ENCODE assay signal across 28 cellular contexts in the genomic region with DNA sequence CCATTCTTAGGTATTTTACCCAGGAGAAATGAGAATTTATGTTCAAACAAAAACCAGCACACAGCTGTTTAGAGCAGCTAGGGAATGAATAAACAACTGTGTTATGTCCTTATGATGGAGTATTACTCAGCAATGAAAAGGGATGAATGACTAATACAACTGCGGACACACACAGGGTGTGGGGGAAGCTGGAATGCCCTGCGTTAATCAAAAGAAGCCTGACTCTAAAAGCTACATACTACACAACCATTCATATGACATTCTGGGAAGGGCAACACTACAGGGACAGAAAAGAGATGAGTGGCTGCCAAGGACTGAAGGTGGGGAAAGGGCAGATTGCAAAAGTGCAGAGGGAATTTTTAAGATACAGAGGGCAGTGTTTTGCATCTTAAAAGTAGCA.
"Had no signal": no experiment of that assay in that cellular context is flagged by ENCODE, and none has a peak within 500 bp of the region (broad histone marks: within the 10 kb centered on the region; RNA-seq: fewer than 3 reads in every experiment).

No MANE protein-coding gene starts in this region.

- H3K9me3 ChIP-seq: colonic mucosa, esophagus squamous epithelium, left lung, mucosa of descending colon, psoas muscle, right lobe of liver, upper lobe of left lung had no signal

- H3K4me3 ChIP-seq: colonic mucosa, esophagus squamous epithelium, left lung, mucosa of descending colon, psoas muscle, right lobe of liver, upper lobe of left lung had no signal

- H3K36me3 ChIP-seq: colonic mucosa, right lobe of liver had no signal

- H3K36me3 Mint-ChIP-seq: activated naive CD8-positive, alpha-beta T cell treated with anti-CD3 and anti-CD28 coated beads, Interleukin-2, amount 10 ng/mL, durations not matched to agents 7 days and 5 days; memory B cell; naive B cell had no signal

- DNase-seq: activated CD4-positive, alpha-beta T cell treated with anti-CD3 and anti-CD28 coated beads, Interleukin-2, amount 10 ng/mL, durations not matched to agents 24 days and 14 days; activated CD4-positive, CD25-positive, alpha-beta regulatory T cell; activated CD8-positive, alpha-beta T cell treated with anti-CD3 and anti-CD28 coated beads for 36 hours; activated naive CD4-positive, alpha-beta T cell treated with Interleukin-2 at 50 U/mL for 16 hours; activated naive CD8-positive, alpha-beta T cell treated with anti-CD3 and anti-CD28 coated beads, Interleukin-2, amount 10 ng/mL, durations not matched to agents 7 days and 5 days; activated T-cell treated with anti-CD3 and anti-CD28 coated beads, Interleukin-2, amount 50 U/mL, for 24 hours; anterior cingulate cortex; colonic mucosa; endodermal cell; esophagus squamous epithelium; foreskin melanocyte; glutamatergic neuron; left lung; mucosa of descending colon; naive B cell; psoas muscle; right lobe of liver; small intestine; stimulated activated CD4-positive, alpha-beta T cell treated with anti-CD3 and anti-CD28 coated beads, Interleukin-15, amount 100 ng/mL, for 24 hours; stimulated activated CD4-positive, alpha-beta T cell treated with anti-CD3 and anti-CD28 coated beads, Interleukin-2, amount 100 ng/mL, for 48 hours; stimulated activated naive CD8-positive, alpha-beta T cell treated with anti-CD3 and anti-CD28 coated beads, Interleukin-15, amount 100 ng/mL, for 72 hours; T-helper 1 cell; T-helper 9 cell; upper lobe of left lung had no signal

- H3K27ac ChIP-seq: colonic mucosa, esophagus squamous epithelium, left lung, psoas muscle, right lobe of liver, upper lobe of left lung had no signal

- H3K27me3 ChIP-seq: colonic mucosa, esophagus squamous epithelium, left lung, right lobe of liver, upper lobe of left lung had no signal

- H3K4me1 Mint-ChIP-seq: activated CD4-positive, alpha-beta T cell treated with anti-CD3 and anti-CD28 coated beads, Interleukin-2, amount 10 ng/mL, durations not matched to agents 24 days and 14 days; memory B cell; naive B cell had no signal

- H3K27me3 Mint-ChIP-seq: activated CD4-positive, alpha-beta T cell treated with anti-CD3 and anti-CD28 coated beads, Interleukin-2, amount 10 ng/mL, durations not matched to agents 24 days and 14 days; activated CD8-positive, alpha-beta T cell treated with anti-CD3 and anti-CD28 coated beads for 36 hours; activated naive CD8-positive, alpha-beta T cell treated with anti-CD3 and anti-CD28 coated beads, Interleukin-2, amount 10 ng/mL, durations not matched to agents 7 days and 5 days; activated T-cell treated with anti-CD3 and anti-CD28 coated beads, Interleukin-2, amount 50 U/mL, for 24 hours; central memory CD8-positive, alpha-beta T cell; memory B cell; naive B cell; stimulated activated naive CD8-positive, alpha-beta T cell treated with anti-CD3 and anti-CD28 coated beads, Interleukin-15, amount 100 ng/mL, for 72 hours had no signal

- H3K27ac Mint-ChIP-seq: activated CD4-positive, alpha-beta T cell treated with anti-CD3 and anti-CD28 coated beads, Interleukin-2, amount 10 ng/mL, durations not matched to agents 24 days and 14 days; activated CD8-positive, alpha-beta T cell treated with anti-CD3 and anti-CD28 coated beads for 36 hours; activated naive CD8-positive, alpha-beta T cell treated with anti-CD3 and anti-CD28 coated beads, Interleukin-2, amount 10 ng/mL, durations not matched to agents 7 days and 5 days; activated T-cell treated with anti-CD3 and anti-CD28 coated beads, Interleukin-2, amount 50 U/mL, for 24 hours; activated T-helper 2 cell treated with anti-CD3 and anti-CD28 coated beads, Interferon-gamma antibody, Interleukin-2, Interleukin-4, amounts not matched to agents 10 μg/mL and 5 μg/mL and 100 μg/mL, durations not matched to agents 14 hours and 24 hours and 36 hours; endodermal cell; memory B cell; naive B cell; stimulated activated naive CD8-positive, alpha-beta T cell treated with anti-CD3 and anti-CD28 coated beads, Interleukin-15, amount 100 ng/mL, for 72 hours had no signal

- H3K9me3 Mint-ChIP-seq: activated CD4-positive, alpha-beta T cell treated with anti-CD3 and anti-CD28 coated beads, Interleukin-2, amount 10 ng/mL, durations not matched to agents 24 days and 14 days; activated CD8-positive, alpha-beta T cell treated with anti-CD3 and anti-CD28 coated beads for 36 hours; activated naive CD8-positive, alpha-beta T cell treated with anti-CD3 and anti-CD28 coated beads, Interleukin-2, amount 10 ng/mL, durations not matched to agents 7 days and 5 days; activated T-cell treated with anti-CD3 and anti-CD28 coated beads, Interleukin-2, amount 50 U/mL, for 24 hours; activated T-helper 2 cell treated with anti-CD3 and anti-CD28 coated beads, Interferon-gamma antibody, Interleukin-2, Interleukin-4, amounts not matched to agents 10 μg/mL and 5 μg/mL and 100 μg/mL, durations not matched to agents 14 hours and 24 hours and 36 hours; central memory CD8-positive, alpha-beta T cell; endodermal cell; memory B cell; stimulated activated naive CD8-positive, alpha-beta T cell treated with anti-CD3 and anti-CD28 coated beads, Interleukin-15, amount 100 ng/mL, for 72 hours had no signal

- H3K4me3 Mint-ChIP-seq: activated CD4-positive, alpha-beta T cell treated with anti-CD3 and anti-CD28 coated beads, Interleukin-2, amount 10 ng/mL, durations not matched to agents 24 days and 14 days; activated CD8-positive, alpha-beta T cell treated with anti-CD3 and anti-CD28 coated beads for 36 hours; activated naive CD8-positive, alpha-beta T cell treated with anti-CD3 and anti-CD28 coated beads, Interleukin-2, amount 10 ng/mL, durations not matched to agents 7 days and 5 days; activated T-cell treated with anti-CD3 and anti-CD28 coated beads, Interleukin-2, amount 50 U/mL, for 24 hours; brain; central memory CD8-positive, alpha-beta T cell; endodermal cell; memory B cell; naive B cell; stimulated activated naive CD8-positive, alpha-beta T cell treated with anti-CD3 and anti-CD28 coated beads, Interleukin-15, amount 100 ng/mL, for 72 hours had no signal

- FAIRE-seq: small intestine had no signal

- ATAC-seq: activated CD8-positive, alpha-beta T cell treated with anti-CD3 and anti-CD28 coated beads for 36 hours; left lung; mucosa of descending colon; right lobe of liver; stimulated activated naive CD8-positive, alpha-beta T cell treated with anti-CD3 and anti-CD28 coated beads, Interleukin-15, amount 100 ng/mL, for 72 hours had no signal

- H3K4me1 ChIP-seq: colonic mucosa, left lung, upper lobe of left lung had no signal
